10 cellular contexts compared by ENCODE assay signal in genomic region chr5:126868961-126869451, GRCh38.
DNase-seq lines count a peak whose midpoint lies in the region; ATAC-seq lines count a peak whose summit lies in the region.
"Had no signal": no experiment of that assay in that cellular context is flagged by ENCODE, and none has a peak within 500 bp of the region (broad histone marks: within the 10 kb centered on the region; RNA-seq: fewer than 3 reads in every experiment).

No MANE protein-coding gene starts in this region.

- 26% methylated on average over 23 of the region's 23 CpGs for WGBS in right cardiac atrium

- peak overlapping the region; percentile 52 for H3K4me3 Mint-ChIP-seq in activated T-helper 1 cell treated with anti-CD3 and anti-CD28 coated beads, Interleukin-12 subunit alpha, Interleukin-12 subunit beta, Interleukin-2, Interleukin-4 antibody, amounts not matched to agents 30 ng/mL and 10 ng/mL and 1 ng/mL, durations not matched to agents 14 hours and 24 hours and 36 hours

- intact Hi-C loops in activated T-helper 1 cell treated with anti-CD3 and anti-CD28 coated beads, Interleukin-12 subunit alpha, Interleukin-12 subunit beta, Interleukin-2, Interleukin-4 antibody, amounts not matched to agents 30 ng/mL and 10 ng/mL and 1 ng/mL, durations not matched to agents 14 hours and 24 hours and 36 hours (cut with micrococcal nuclease) = no loop called here
- intact Hi-C loops in right cardiac atrium (cut with DNase I) = no loop called here

- peaks cover 11% of the 10 kb centered on the region for H3K4me1 Mint-ChIP-seq in activated T-helper 1 cell treated with anti-CD3 and anti-CD28 coated beads, Interleukin-12 subunit alpha, Interleukin-12 subunit beta, Interleukin-2, Interleukin-4 antibody, amounts not matched to agents 30 ng/mL and 10 ng/mL and 1 ng/mL, durations not matched to agents 14 hours and 24 hours and 36 hours (ENCODE audit: low read depth)

- no peak overlapping the region for H3K27ac Mint-ChIP-seq in activated T-helper 1 cell treated with anti-CD3 and anti-CD28 coated beads, Interleukin-12 subunit alpha, Interleukin-12 subunit beta, Interleukin-2, Interleukin-4 antibody, amounts not matched to agents 30 ng/mL and 10 ng/mL and 1 ng/mL, durations not matched to agents 14 hours and 24 hours and 36 hours

- no peaks in the 10 kb centered on the region for H3K9me3 Mint-ChIP-seq in activated T-helper 1 cell treated with anti-CD3 and anti-CD28 coated beads, Interleukin-12 subunit alpha, Interleukin-12 subunit beta, Interleukin-2, Interleukin-4 antibody, amounts not matched to agents 30 ng/mL and 10 ng/mL and 1 ng/mL, durations not matched to agents 14 hours and 24 hours and 36 hours

- ATAC-seq in HG03108 (IDR thresholded peaks at IDR 0.05; ENCODE audit: unreplicated experiment) = peak; percentile 59
- ATAC-seq in right cardiac atrium = peak; percentile 66 to 74

- H3K27ac ChIP-seq in right cardiac atrium (ENCODE audit: low read length) = no peak overlapping the region
- H3K27ac ChIP-seq: VCaP had no signal

- DNase-seq in activated T-cell treated with anti-CD3 and anti-CD28 coated beads, Interleukin-2, amount 50 U/mL, for 1 hour = peak; percentile 27
- no peak for DNase-seq in activated T-cell treated with anti-CD3 and anti-CD28 coated beads for 4 hours
- DNase-seq in activated T-helper 1 cell treated with anti-CD3 and anti-CD28 coated beads, Interleukin-12 subunit alpha, Interleukin-12 subunit beta, Interleukin-2, Interleukin-4 antibody, amounts not matched to agents 30 ng/mL and 10 ng/mL and 1 ng/mL, durations not matched to agents 14 hours and 24 hours and 36 hours (ENCODE audit: low spot score) = no peak
- DNase-seq in right cardiac atrium = peak; percentile 49 to 77 (median 75)
- DNase-seq in stimulated activated CD8-positive, alpha-beta memory T cell treated with anti-CD3 and anti-CD28 coated beads, Interleukin-4, amount 100 ng/mL, for 24 hours (ENCODE audit: low read depth) = peak; percentile 11
- no peak for DNase-seq in glomerular visceral epithelial cell (ENCODE audit: extremely low spot score)
- no peak for DNase-seq in A172 (ENCODE audit: low spot score)
- DNase-seq: DND-41 had no signal

- no peaks in the 10 kb centered on the region for H3K27me3 ChIP-seq in right cardiac atrium (ENCODE audit: control insufficient read depth, insufficient read depth)

- no peaks in the 10 kb centered on the region for H3K27me3 Mint-ChIP-seq in activated T-helper 1 cell treated with anti-CD3 and anti-CD28 coated beads, Interleukin-12 subunit alpha, Interleukin-12 subunit beta, Interleukin-2, Interleukin-4 antibody, amounts not matched to agents 30 ng/mL and 10 ng/mL and 1 ng/mL, durations not matched to agents 14 hours and 24 hours and 36 hours (ENCODE audit: insufficient read depth)

- H3K36me3 Mint-ChIP-seq in activated T-helper 1 cell treated with anti-CD3 and anti-CD28 coated beads, Interleukin-12 subunit alpha, Interleukin-12 subunit beta, Interleukin-2, Interleukin-4 antibody, amounts not matched to agents 30 ng/mL and 10 ng/mL and 1 ng/mL, durations not matched to agents 14 hours and 24 hours and 36 hours (ENCODE audit: low read depth) = peaks cover 2% of the 10 kb centered on the region

- H3K4me1 ChIP-seq in right cardiac atrium (ENCODE audit: control insufficient read depth, insufficient read depth, low read length) = peaks cover 7% of the 10 kb centered on the region

- no peak overlapping the region for H3K4me3 ChIP-seq in right cardiac atrium (ENCODE audit: low read length)

- no peaks in the 10 kb centered on the region for H3K9me3 ChIP-seq in right cardiac atrium (ENCODE audit: control insufficient read depth, low read length)

Comparison
In these comparisons a context has a peak if more than half of its experiments do, and no peak if none do; other contexts are left out.
1. DNase-seq: peak in activated T-cell treated with anti-CD3 and anti-CD28 coated beads, Interleukin-2, amount 50 U/mL, for 1 hour (single experiment), right cardiac atrium (3 of 3) and stimulated activated CD8-positive, alpha-beta memory T cell treated with anti-CD3 and anti-CD28 coated beads, Interleukin-4, amount 100 ng/mL, for 24 hours (single experiment); none in activated T-cell treated with anti-CD3 and anti-CD28 coated beads for 4 hours (single experiment), activated T-helper 1 cell treated with anti-CD3 and anti-CD28 coated beads, Interleukin-12 subunit alpha, Interleukin-12 subunit beta, Interleukin-2, Interleukin-4 antibody, amounts not matched to agents 30 ng/mL and 10 ng/mL and 1 ng/mL, durations not matched to agents 14 hours and 24 hours and 36 hours (single experiment), glomerular visceral epithelial cell (single experiment) and A172 (single experiment).